39 cellular contexts compared by ENCODE assay signal in the genomic region with DNA sequence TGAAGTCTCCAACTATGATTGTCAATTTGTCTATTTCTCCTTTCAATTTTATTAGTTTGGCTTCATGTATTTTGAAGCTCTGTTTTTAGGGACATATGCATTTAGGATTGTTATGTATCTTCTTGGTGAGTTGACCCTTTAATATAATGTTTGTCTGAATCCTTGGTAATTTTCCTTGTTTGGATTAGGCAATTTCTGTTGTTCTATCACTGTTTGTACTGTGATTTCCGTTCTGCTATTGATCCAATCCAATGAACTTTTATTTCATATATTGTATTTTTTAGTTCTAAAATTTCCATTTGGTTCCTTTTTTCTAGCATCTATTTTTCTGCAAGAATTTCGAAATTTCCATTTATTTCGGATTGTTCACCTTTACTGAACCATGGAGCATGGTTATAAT.
"Had no signal": no experiment of that assay in that cellular context is flagged by ENCODE, and none has a peak within 500 bp of the region (broad histone marks: within the 10 kb centered on the region; RNA-seq: fewer than 3 reads in every experiment).

No MANE protein-coding gene starts in this region.

- H3K27ac Mint-ChIP-seq: activated naive CD4-positive, alpha-beta T cell treated with anti-CD3 and anti-CD28 coated beads for 36 hours; activated naive CD4-positive, alpha-beta T cell treated with anti-CD3 and anti-CD28 coated beads, Interleukin-2, amount 10 ng/mL, durations not matched to agents 7 days and 5 days; activated naive CD4-positive, alpha-beta T cell treated with anti-CD3 and anti-CD28 coated beads, Interleukin-2, amount 50 U/mL, for 24 hours; activated naive CD4-positive, alpha-beta T cell treated with anti-CD3 and anti-CD28 coated beads, Interleukin-2, amount 50 U/mL, for 72 hours; activated naive CD8-positive, alpha-beta T cell; activated naive CD8-positive, alpha-beta T cell treated with anti-CD3 and anti-CD28 coated beads for 36 hours; activated naive CD8-positive, alpha-beta T cell treated with anti-CD3 and anti-CD28 coated beads, Interleukin-2, amount 10 ng/mL, durations not matched to agents 7 days and 5 days; activated naive CD8-positive, alpha-beta T cell treated with anti-CD3 and anti-CD28 coated beads, Interleukin-2, amount 50 U/mL, for 24 hours; activated T-cell treated with anti-CD3 and anti-CD28 coated beads, Interleukin-2, amount 50 U/mL, for 24 hours; activated T-cell treated with anti-CD3 and anti-CD28 coated beads, Interleukin-2, amount 50 U/mL, for 72 hours; activated T-helper 1 cell treated with anti-CD3 and anti-CD28 coated beads, Interleukin-12 subunit alpha, Interleukin-12 subunit beta, Interleukin-2, Interleukin-4 antibody, amounts not matched to agents 30 ng/mL and 10 ng/mL and 1 ng/mL, durations not matched to agents 14 hours and 24 hours and 36 hours; activated T-helper 17 cell treated with anti-CD3 and anti-CD28 coated beads, Interleukin-2, amount 50 U/mL, for 72 hours; activated T-helper 2 cell treated with anti-CD3 and anti-CD28 coated beads, Interferon-gamma antibody, Interleukin-2, Interleukin-4, amounts not matched to agents 10 μg/mL and 5 μg/mL and 100 μg/mL, durations not matched to agents 14 hours and 24 hours and 36 hours; brain had no signal

- H3K4me3 ChIP-seq: adrenal gland, ascending aorta, body of pancreas, breast epithelium, cardiac muscle cell had no signal

- H3K36me3 Mint-ChIP-seq: activated naive CD4-positive, alpha-beta T cell treated with anti-CD3 and anti-CD28 coated beads, Interleukin-2, amount 10 ng/mL, durations not matched to agents 7 days and 5 days; activated naive CD8-positive, alpha-beta T cell treated with anti-CD3 and anti-CD28 coated beads for 36 hours; activated naive CD8-positive, alpha-beta T cell treated with anti-CD3 and anti-CD28 coated beads, Interleukin-2, amount 10 ng/mL, durations not matched to agents 7 days and 5 days had no signal

- H3K9me3 ChIP-seq: adrenal gland, body of pancreas had no signal

- DNase-seq: activated effector memory CD4-positive, alpha-beta T cell treated with anti-CD3 and anti-CD28 coated beads, Interleukin-2, amount 50 U/mL, for 16 hours; activated effector memory CD4-positive, alpha-beta T cell treated with Interleukin-2 at 50 U/mL for 16 hours; activated gamma-delta T cell; activated gamma-delta T cell treated with Interleukin-2 at 50 U/mL for 16 hours; activated naive CD4-positive, alpha-beta T cell; activated naive CD4-positive, alpha-beta T cell treated with anti-CD3 and anti-CD28 coated beads for 36 hours; activated naive CD4-positive, alpha-beta T cell treated with anti-CD3 and anti-CD28 coated beads, Interleukin-2, amount 10 ng/mL, durations not matched to agents 7 days and 5 days; activated naive CD4-positive, alpha-beta T cell treated with anti-CD3 and anti-CD28 coated beads, Interleukin-2, amount 50 U/mL, for 16 hours; activated naive CD4-positive, alpha-beta T cell treated with Interleukin-2 at 50 U/mL for 16 hours; activated naive CD8-positive, alpha-beta T cell treated with anti-CD3 and anti-CD28 coated beads for 36 hours; activated naive CD8-positive, alpha-beta T cell treated with anti-CD3 and anti-CD28 coated beads, Interleukin-2, amount 10 ng/mL, durations not matched to agents 7 days and 5 days; activated naive CD8-positive, alpha-beta T cell treated with anti-CD3 and anti-CD28 coated beads, Interleukin-2, amount 50 U/mL, for 24 hours; activated T-cell treated with anti-CD3 and anti-CD28 coated beads, Interleukin-2, amount 50 U/mL, for 1 hour; activated T-cell treated with anti-CD3 and anti-CD28 coated beads, Interleukin-2, amount 50 U/mL, for 24 hours; activated T-cell treated with anti-CD3 and anti-CD28 coated beads, Interleukin-2, amount 50 U/mL, for 4 hours; activated T-cell treated with anti-CD3 and anti-CD28 coated beads, Interleukin-2, amount 50 U/mL, for 48 hours; activated T-cell treated with anti-CD3 and anti-CD28 coated beads, Interleukin-2, amount 50 U/mL, for 72 hours; adrenal gland; amniotic stem cell; amygdala; anterior cingulate cortex; body of pancreas; brain microvascular endothelial cell; caudate nucleus; central memory CD4-positive, alpha-beta T cell; cerebellar nuclear complex had no signal

- H3K4me3 Mint-ChIP-seq: activated naive CD4-positive, alpha-beta T cell treated with anti-CD3 and anti-CD28 coated beads for 36 hours; activated naive CD4-positive, alpha-beta T cell treated with anti-CD3 and anti-CD28 coated beads, Interleukin-2, amount 10 ng/mL, durations not matched to agents 7 days and 5 days; activated naive CD4-positive, alpha-beta T cell treated with anti-CD3 and anti-CD28 coated beads, Interleukin-2, amount 50 U/mL, for 24 hours; activated naive CD8-positive, alpha-beta T cell; activated naive CD8-positive, alpha-beta T cell treated with anti-CD3 and anti-CD28 coated beads for 36 hours; activated naive CD8-positive, alpha-beta T cell treated with anti-CD3 and anti-CD28 coated beads, Interleukin-2, amount 10 ng/mL, durations not matched to agents 7 days and 5 days; activated naive CD8-positive, alpha-beta T cell treated with anti-CD3 and anti-CD28 coated beads, Interleukin-2, amount 50 U/mL, for 24 hours; activated T-cell treated with anti-CD3 and anti-CD28 coated beads, Interleukin-2, amount 50 U/mL, for 24 hours; activated T-cell treated with anti-CD3 and anti-CD28 coated beads, Interleukin-2, amount 50 U/mL, for 4 hours; activated T-cell treated with anti-CD3 and anti-CD28 coated beads, Interleukin-2, amount 50 U/mL, for 72 hours; activated T-helper 1 cell treated with anti-CD3 and anti-CD28 coated beads, Interleukin-12 subunit alpha, Interleukin-12 subunit beta, Interleukin-2, Interleukin-4 antibody, amounts not matched to agents 30 ng/mL and 10 ng/mL and 1 ng/mL, durations not matched to agents 14 hours and 24 hours and 36 hours; activated T-helper 17 cell treated with anti-CD3 and anti-CD28 coated beads, Interleukin-2, amount 50 U/mL, for 72 hours; brain; central memory CD8-positive, alpha-beta T cell had no signal

- H3K27me3 Mint-ChIP-seq: activated naive CD4-positive, alpha-beta T cell treated with anti-CD3 and anti-CD28 coated beads, Interleukin-2, amount 50 U/mL, for 24 hours; activated naive CD8-positive, alpha-beta T cell treated with anti-CD3 and anti-CD28 coated beads for 36 hours had no signal

- H3K4me1 ChIP-seq: ascending aorta, breast epithelium had no signal

- H3K27ac ChIP-seq: adrenal gland, ascending aorta, body of pancreas, brain microvascular endothelial cell, breast epithelium, cardiac muscle cell had no signal

- H3K27me3 ChIP-seq: adrenal gland, ascending aorta, body of pancreas, brain microvascular endothelial cell, breast epithelium, cardiac muscle cell had no signal

- H3K36me3 ChIP-seq: adrenal gland, ascending aorta, brain microvascular endothelial cell, breast epithelium, cardiac muscle cell had no signal

- H3K4me1 Mint-ChIP-seq: activated naive CD4-positive, alpha-beta T cell treated with anti-CD3 and anti-CD28 coated beads, Interleukin-2, amount 10 ng/mL, durations not matched to agents 7 days and 5 days; activated naive CD4-positive, alpha-beta T cell treated with anti-CD3 and anti-CD28 coated beads, Interleukin-2, amount 50 U/mL, for 24 hours; activated naive CD8-positive, alpha-beta T cell treated with anti-CD3 and anti-CD28 coated beads for 36 hours; activated naive CD8-positive, alpha-beta T cell treated with anti-CD3 and anti-CD28 coated beads, Interleukin-2, amount 10 ng/mL, durations not matched to agents 7 days and 5 days; activated naive CD8-positive, alpha-beta T cell treated with anti-CD3 and anti-CD28 coated beads, Interleukin-2, amount 50 U/mL, for 24 hours; activated T-helper 17 cell treated with anti-CD3 and anti-CD28 coated beads, Interleukin-2, amount 50 U/mL, for 72 hours; central memory CD8-positive, alpha-beta T cell had no signal

- FAIRE-seq: astrocyte, bronchial epithelial cell had no signal

- H3K9me3 Mint-ChIP-seq: activated naive CD4-positive, alpha-beta T cell treated with anti-CD3 and anti-CD28 coated beads, Interleukin-2, amount 50 U/mL, for 24 hours; activated naive CD8-positive, alpha-beta T cell treated with anti-CD3 and anti-CD28 coated beads, Interleukin-2, amount 50 U/mL, for 24 hours; activated T-helper 1 cell treated with anti-CD3 and anti-CD28 coated beads, Interleukin-12 subunit alpha, Interleukin-12 subunit beta, Interleukin-2, Interleukin-4 antibody, amounts not matched to agents 30 ng/mL and 10 ng/mL and 1 ng/mL, durations not matched to agents 14 hours and 24 hours and 36 hours; activated T-helper 17 cell treated with anti-CD3 and anti-CD28 coated beads, Interleukin-2, amount 50 U/mL, for 72 hours; central memory CD8-positive, alpha-beta T cell had no signal

- ATAC-seq: activated naive CD4-positive, alpha-beta T cell treated with anti-CD3 and anti-CD28 coated beads, Interleukin-2, amount 50 U/mL, for 72 hours; activated naive CD8-positive, alpha-beta T cell treated with anti-CD3 and anti-CD28 coated beads, Interleukin-2, amount 50 U/mL, for 24 hours; activated T-cell treated with anti-CD3 and anti-CD28 coated beads, Interleukin-2, amount 50 U/mL, for 4 hours; activated T-cell treated with anti-CD3 and anti-CD28 coated beads, Interleukin-2, amount 50 U/mL, for 72 hours; activated T-helper 17 cell treated with anti-CD3 and anti-CD28 coated beads, Interleukin-2, amount 50 U/mL, for 72 hours; body of pancreas had no signal
